In genomic region chr5:180908400-180908799, GRCh38 we compare ENCODE assay signal across 1 cellular context.
TF ChIP-seq lines count a peak whose summit lies in the region.

No MANE protein-coding gene starts in this region.

TF ChIP-seq in GM23338, 12 proteins besides CTCF, POLR2A, EP300 and RAD21 (continued from another document):
- TF ChIP-seq REST (IDR thresholded peaks at IDR 0.05; ENCODE audit: unreplicated experiment) (no peak), EZH2phosphoT487 (IDR thresholded peaks at IDR 0.05; ENCODE audit: unreplicated experiment) (no peak), EZH2 (IDR thresholded peaks at IDR 0.05; ENCODE audit: low read depth, unreplicated experiment) (no peak), JUNB (IDR thresholded peaks at IDR 0.05; ENCODE audit: unreplicated experiment) (no peak), ETS1 (IDR thresholded peaks at IDR 0.05) (no peak), POLR2AphosphoS5 (IDR thresholded peaks at IDR 0.05; ENCODE audit: low read depth) (no peak), STAT1 (IDR thresholded peaks at IDR 0.05; ENCODE audit: unreplicated experiment) (no peak), ZNF331 (CRISPR knock-in tag; IDR thresholded peaks at IDR 0.05; ENCODE audit: low read depth) (no peak), CREB1 (CRISPR knock-in tag; IDR thresholded peaks at IDR 0.05; ENCODE audit: low read depth) (no peak), ZNF114 (CRISPR knock-in tag; IDR thresholded peaks at IDR 0.05) (no peak), ZNF462 (CRISPR knock-in tag; IDR thresholded peaks at IDR 0.05) (no peak)
